Comparison of ENCODE assay signal across 8 cellular contexts in the genomic region with DNA sequence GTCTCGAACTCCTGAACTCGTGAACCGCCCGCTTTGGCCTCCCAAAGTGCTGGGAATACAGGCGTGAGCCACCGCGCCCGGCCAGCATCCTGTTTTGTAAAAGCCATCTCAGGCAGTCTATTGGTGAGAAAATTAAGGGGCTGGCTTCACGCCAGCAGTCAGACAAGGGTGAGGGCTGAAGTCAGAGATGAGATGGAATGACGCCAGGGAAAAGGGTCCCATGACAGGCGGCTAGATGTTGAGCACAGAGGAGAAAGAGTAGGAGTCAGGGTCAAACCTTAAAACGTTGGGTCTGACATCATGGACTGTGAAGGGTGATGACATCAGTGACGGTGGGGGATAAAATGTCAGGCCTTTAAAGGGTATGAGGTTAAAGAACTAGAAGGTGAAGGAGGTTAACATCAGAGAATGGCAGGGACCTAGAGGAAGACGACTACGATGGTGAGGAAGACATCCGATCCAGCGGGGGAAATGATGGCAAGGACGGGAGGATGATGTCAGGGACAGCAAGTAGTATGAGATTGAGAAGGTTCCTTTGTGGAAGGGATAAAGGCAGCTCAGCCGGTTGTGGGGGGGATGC. TPM values are rescaled to one million over a fixed set of nuclear protein-coding genes. Genes with fewer than 3 reads are reported as not detected.
DNase-seq lines count a peak whose midpoint lies in the region; ATAC-seq, FAIRE-seq and TF ChIP-seq lines count a peak whose summit lies in the region.

No MANE protein-coding gene starts in this region.

- no peaks in the 10 kb centered on the region for H3K27me3 ChIP-seq in GM12878 (replicated peaks in 1 of 2; ENCODE audit: control insufficient read depth in 2 of 2, insufficient read depth in 2 of 2, low read length in 1 of 2)
- no peaks in the 10 kb centered on the region for H3K27me3 ChIP-seq in layer of hippocampus (ENCODE audit: control insufficient read depth, insufficient read depth, low read length)

- H4K20me1 ChIP-seq in GM12878 (ENCODE audit: control insufficient read depth, insufficient read depth), result no peaks in the 10 kb centered on the region

- TF ChIP-seq POLR2A in GM12878 (IDR thresholded peaks at IDR 0.05; ENCODE audit: low read depth, low read length), result no peak

- TF ChIP-seq EP300 in GM12878 (IDR thresholded peaks at IDR 0.05; ENCODE audit: borderline replicate concordance in 1 of 2, control insufficient read depth in 1 of 2, low read depth in 2 of 2, low read length in 2 of 2), result no peak

- RAD21 ChIA-PET in GM12878 (lab: Charles Lee; ENCODE audit: unreplicated experiment), result interaction anchor here (1.4 to 1.6 kb wide), 3 partner anchors 52 to 470 kb away, joined by 3 to 5 read pairs (median 5); partner anchors contain the start of gene EBP

- in situ Hi-C loops in GM12878 (cut with MboI), result no loop called here

- peaks cover 1 to 15% of the 10 kb centered on the region in 2 experiments for H3K36me3 ChIP-seq in GM12878 (ENCODE audit: control insufficient read depth in 2 of 2, insufficient read depth in 2 of 2, low read length in 1 of 2)

- DNase-seq in AG10803 (ENCODE audit: low read depth), result no peak
- DNase-seq in HFF-Myc (ENCODE audit: extremely low read depth, low read depth), result no peak
- no peak for DNase-seq in GM12878 (ENCODE audit: low read depth, low spot score)
- DNase-seq in inferior parietal cortex (ENCODE audit: extremely low spot score), result no peak
- no peak for DNase-seq in NCI-H128 (lab: John Stamatoyannopoulos, UW; ENCODE audit: unreplicated experiment)

- TF ChIP-seq CTCF in AG10803 (conservative IDR thresholded peaks at IDR 0.05; ENCODE audit: low read length) (no peak), HFF-Myc (IDR thresholded peaks at IDR 0.05; ENCODE audit: low read depth, low read length, missing control alignments) (no peak), GM12878 (IDR thresholded peaks at IDR 0.05 in 2 of 3, conservative IDR thresholded peaks at IDR 0.05 in 1 of 3; ENCODE audit: control insufficient read depth in 2 of 3, extremely low read depth in 1 of 3, insufficient read depth in 1 of 3, low read depth in 3 of 3, low read length in 3 of 3) (no peak)

- SMC1A ChIA-PET in GM12878 (lab: Charles Lee; ENCODE audit: uncharacterized antibody, unreplicated experiment), result no interaction called here

- H3K27me3 Mint-ChIP-seq in stimulated activated naive CD8-positive, alpha-beta T cell treated with anti-CD3 and anti-CD28 coated beads, Interleukin-15, Interleukin-2, amounts not matched to agents 100 ng/mL and 50 ng/mL, for 24 hours, result no peaks in the 10 kb centered on the region

- H3K36me3 Mint-ChIP-seq in stimulated activated naive CD8-positive, alpha-beta T cell treated with anti-CD3 and anti-CD28 coated beads, Interleukin-15, Interleukin-2, amounts not matched to agents 100 ng/mL and 50 ng/mL, for 24 hours (ENCODE audit: low read depth), result peaks cover 40% of the 10 kb centered on the region

- H3K4me2 ChIP-seq in GM12878 (ENCODE audit: control insufficient read depth, insufficient read depth), result peak overlapping the region; percentile 90

- peaks cover 24% of the 10 kb centered on the region for H3K79me2 ChIP-seq in GM12878 (ENCODE audit: control insufficient read depth, insufficient read depth, low read length)

- H3K4me1 Mint-ChIP-seq in stimulated activated naive CD8-positive, alpha-beta T cell treated with anti-CD3 and anti-CD28 coated beads, Interleukin-15, Interleukin-2, amounts not matched to agents 100 ng/mL and 50 ng/mL, for 24 hours (ENCODE audit: low read depth), result peaks cover 30% of the 10 kb centered on the region

- TSS peak; percentile 96 for BruUV-seq in GM12878 (replicated peaks; lab: Mats Ljungman, UMichigan)

- H3K4me3 ChIP-seq in AG10803 (ENCODE audit: low read length) (peak overlapping the region; percentile 66), HFF-Myc (replicated peaks; ENCODE audit: low read depth, low read length) (peak overlapping the region; percentile 91), GM12878 (peak overlapping the region; percentile 63)

- peak overlapping the region; percentile 92 for H3K4me3 Mint-ChIP-seq in stimulated activated naive CD8-positive, alpha-beta T cell treated with anti-CD3 and anti-CD28 coated beads, Interleukin-15, Interleukin-2, amounts not matched to agents 100 ng/mL and 50 ng/mL, for 24 hours

- POLR2A ChIA-PET in GM12878 (lab: Charles Lee), result interaction anchor here (0.6 to 1.7 kb wide), 6 partner anchors 23 to 99 kb away, joined by 3 to 10 read pairs (median 4); partner anchors contain the start of genes EBP, TBC1D25 and WDR13

- no peaks in the 10 kb centered on the region; the same call in 2 of the 3 replicates for H3K9me3 ChIP-seq in GM12878 (replicated peaks; ENCODE audit: control insufficient read depth, insufficient read depth, low read length)

- CTCF ChIA-PET in GM12878 (lab: Yijun Ruan, JAX), result interaction anchor here (3.2 kb wide), 1 partner anchor 100 kb away, joined by 19 read pairs; no protein-coding TSS in a partner anchor

- peak overlapping the region; percentile 94 for H3K9ac ChIP-seq in GM12878 (ENCODE audit: control insufficient read depth, insufficient read depth, low read length)

- peak overlapping the region; percentile 97 for H3K27ac Mint-ChIP-seq in stimulated activated naive CD8-positive, alpha-beta T cell treated with anti-CD3 and anti-CD28 coated beads, Interleukin-15, Interleukin-2, amounts not matched to agents 100 ng/mL and 50 ng/mL, for 24 hours

- peak; percentile 1 for ATAC-seq in GM12878

- H3K4me1 ChIP-seq in GM12878 (ENCODE audit: control insufficient read depth, insufficient read depth, low read length), result peaks cover 12% of the 10 kb centered on the region

- H3K27ac ChIP-seq in GM12878 (ENCODE audit: control insufficient read depth, insufficient read depth), result peak overlapping the region; percentile 91
- H3K27ac ChIP-seq in layer of hippocampus (ENCODE audit: low read depth, low read length), result peak overlapping the region; percentile 99

- TF ChIP-seq RAD21 in GM12878 (IDR thresholded peaks at IDR 0.05; ENCODE audit: insufficient read depth, low read depth, low read length), result no peak

- intact Hi-C loops in GM12878 (cut with micrococcal nuclease; ENCODE audit: unreplicated experiment), result loop anchor here (1.0 to 2.0 kb wide), 2 partner anchors 34 to 99 kb away; partner anchors contain the start of gene TBC1D25

- no peaks in the 10 kb centered on the region for H3K9me3 Mint-ChIP-seq in stimulated activated naive CD8-positive, alpha-beta T cell treated with anti-CD3 and anti-CD28 coated beads, Interleukin-15, Interleukin-2, amounts not matched to agents 100 ng/mL and 50 ng/mL, for 24 hours

- no peak for FAIRE-seq in GM12878 (lab: Jason Lieb, UNC)

- WGBS in GM12878 (ENCODE audit: insufficient coverage, insufficient replicate concordance, low lambda C conversion rate, missing lambda C conversion rate), result 61% methylated on average over 19 of the region's 19 CpGs

- H2AFZ ChIP-seq in GM12878 (ENCODE audit: control insufficient read depth, low read depth, low read length), result peak overlapping the region; percentile 79

RNA-seq across cellular contexts. Expression of gene RBM3, which starts 0.5 kb away (rescaled TPM):
- polyA plus RNA-seq in PFSK-1 (2012; ENCODE audit: insufficient read length, low read depth), result 208 TPM
- total RNA-seq in GM12878 (2013; cell fraction: nucleolus; rRNA removed), result 140 and 144 TPM in 2 replicates
- total RNA-seq in GM12878 (2014; rRNA removed) (330 and 346 TPM in 2 replicates), GM12878 (2014; rRNA removed; fragmentation: Illumina TruSeq; extraction: Trizol) (398 and 417 TPM in 2 replicates), GM12878 (2021) (269 and 304 TPM in 2 replicates)
- 227 TPM for polyA plus RNA-seq in GM12878 (2011; ENCODE audit: low read depth)
- polyA plus RNA-seq in GM12878 (2011; rRNA removed) (174 and 221 TPM in 2 replicates), GM12878 (2014; fragmentation: Illumina TruSeq; extraction: Trizol) (435 and 467 TPM in 2 replicates), GM12878 (2014; fragmentation: Nextera tagmentation; extraction: Ambion mirVana) (100 to 1,000 TPM; 170 to 179 TPM), GM12878 (2014; rRNA removed) (385 and 405 TPM in 2 replicates), GM12878 (2016; fragmentation: Nextera tagmentation; extraction: Ambion mirVana) (100 to 1,000 TPM; 209 to 213 TPM)
- 116 and 147 TPM in 2 replicates for polyA plus RNA-seq in GM12878 (2011; cell fraction: cytosol; rRNA removed)
- polyA plus RNA-seq in GM12878 (2011; cell fraction: nucleus; rRNA removed), result 135 and 166 TPM in 2 replicates
- 207 and 257 TPM in 2 replicates for polyA plus RNA-seq in GM12878 (2012)
- 171 and 172 TPM in 2 replicates for polyA minus RNA-seq in GM12878 (2011; rRNA and poly(A)+ RNA removed)
- polyA minus RNA-seq in GM12878 (2011; cell fraction: cytosol; rRNA and poly(A)+ RNA removed), result 49.4 and 51.5 TPM in 2 replicates
- polyA minus RNA-seq in GM12878 (2011; cell fraction: nucleus; rRNA and poly(A)+ RNA removed), result 75.9 and 125 TPM in 2 replicates

RNA-seq across cellular contexts. Expression of gene WDR13, which starts 23.5 kb away (rescaled TPM):
- 271 TPM for polyA plus RNA-seq in PFSK-1 (2012; ENCODE audit: insufficient read length, low read depth)
- 38.3 and 49.7 TPM in 2 replicates for total RNA-seq in GM12878 (2013; cell fraction: nucleolus; rRNA removed)
- total RNA-seq in GM12878 (2014; rRNA removed), result 51.1 and 52.0 TPM in 2 replicates
- total RNA-seq in GM12878 (2014; rRNA removed; fragmentation: Illumina TruSeq; extraction: Trizol), result 16.3 and 17.2 TPM in 2 replicates
- total RNA-seq in GM12878 (2021), result 49.5 and 54.3 TPM in 2 replicates
- polyA plus RNA-seq in GM12878 (2011; ENCODE audit: low read depth), result 18.0 TPM
- 11.8 and 19.6 TPM in 2 replicates for polyA plus RNA-seq in GM12878 (2011; rRNA removed)
- polyA plus RNA-seq in GM12878 (2011; cell fraction: cytosol; rRNA removed), result 64.8 and 77.2 TPM in 2 replicates
- polyA plus RNA-seq in GM12878 (2011; cell fraction: nucleus; rRNA removed), result 191 and 250 TPM in 2 replicates
- 64.4 and 133 TPM in 2 replicates for polyA plus RNA-seq in GM12878 (2012)
- 3.9 and 19.8 TPM in 2 replicates for polyA plus RNA-seq in GM12878 (2014; fragmentation: Illumina TruSeq; extraction: Trizol)
- polyA plus RNA-seq in GM12878 (2014; fragmentation: Nextera tagmentation; extraction: Ambion mirVana), result 10 to 100 TPM in 1 of 2 experiments, 1 to 10 TPM in 1; 6.9 to 20.1 TPM
- polyA plus RNA-seq in GM12878 (2014; rRNA removed), result 37.6 and 52.1 TPM in 2 replicates
- 10 to 100 TPM; 44.6 to 62.7 TPM for polyA plus RNA-seq in GM12878 (2016; fragmentation: Nextera tagmentation; extraction: Ambion mirVana)
- polyA minus RNA-seq in GM12878 (2011; rRNA and poly(A)+ RNA removed), result 18.4 and 45.3 TPM in 2 replicates
- polyA minus RNA-seq in GM12878 (2011; cell fraction: cytosol; rRNA and poly(A)+ RNA removed), result 13.3 and 19.9 TPM in 2 replicates
- polyA minus RNA-seq in GM12878 (2011; cell fraction: nucleus; rRNA and poly(A)+ RNA removed), result 15.0 and 31.8 TPM in 2 replicates

RNA-seq across cellular contexts. Expression of gene TBC1D25, which starts 34.3 kb away (rescaled TPM):
- 23.5 TPM for polyA plus RNA-seq in PFSK-1 (2012; ENCODE audit: insufficient read length, low read depth)
- 12.4 and 13.6 TPM in 2 replicates for total RNA-seq in GM12878 (2013; cell fraction: nucleolus; rRNA removed)
- 8.0 and 8.3 TPM in 2 replicates for total RNA-seq in GM12878 (2014; rRNA removed)
- total RNA-seq in GM12878 (2014; rRNA removed; fragmentation: Illumina TruSeq; extraction: Trizol), result 2.0 and 2.7 TPM in 2 replicates
- total RNA-seq in GM12878 (2021), result 17.3 and 20.6 TPM in 2 replicates
- 9.3 TPM for polyA plus RNA-seq in GM12878 (2011; ENCODE audit: low read depth)
- polyA plus RNA-seq in GM12878 (2011; rRNA removed), result 3.6 and 9.6 TPM in 2 replicates
- 14.6 and 15.2 TPM in 2 replicates for polyA plus RNA-seq in GM12878 (2011; cell fraction: cytosol; rRNA removed)
- 23.3 and 30.6 TPM in 2 replicates for polyA plus RNA-seq in GM12878 (2011; cell fraction: nucleus; rRNA removed)
- 18.8 and 19.5 TPM in 2 replicates for polyA plus RNA-seq in GM12878 (2012)
- 7.0 and 10.4 TPM in 2 replicates for polyA plus RNA-seq in GM12878 (2014; fragmentation: Illumina TruSeq; extraction: Trizol)
- polyA plus RNA-seq in GM12878 (2014; fragmentation: Nextera tagmentation; extraction: Ambion mirVana), result 1 to 10 TPM in 1 of 2 experiments, under 1 TPM in 1; 0.79 to 2.3 TPM
- polyA plus RNA-seq in GM12878 (2014; rRNA removed), result 13.5 and 13.8 TPM in 2 replicates
- polyA plus RNA-seq in GM12878 (2016; fragmentation: Nextera tagmentation; extraction: Ambion mirVana), result 10 to 100 TPM; 11.3 to 11.6 TPM
- 9.7 and 12.3 TPM in 2 replicates for polyA minus RNA-seq in GM12878 (2011; rRNA and poly(A)+ RNA removed)
- polyA minus RNA-seq in GM12878 (2011; cell fraction: cytosol; rRNA and poly(A)+ RNA removed), result 3.1 and 5.7 TPM in 2 replicates
- polyA minus RNA-seq in GM12878 (2011; cell fraction: nucleus; rRNA and poly(A)+ RNA removed), result 4.8 and 8.2 TPM in 2 replicates

RNA-seq across cellular contexts. Expression of gene EBP, which starts 52.2 kb away (rescaled TPM):
- 64.8 TPM for polyA plus RNA-seq in PFSK-1 (2012; ENCODE audit: insufficient read length, low read depth)
- total RNA-seq in GM12878 (2013; cell fraction: nucleolus; rRNA removed), result 38.1 and 42.3 TPM in 2 replicates
- total RNA-seq in GM12878 (2014; rRNA removed) (159 and 169 TPM in 2 replicates), GM12878 (2014; rRNA removed; fragmentation: Illumina TruSeq; extraction: Trizol) (169 and 174 TPM in 2 replicates), GM12878 (2021) (154 and 170 TPM in 2 replicates)
- polyA plus RNA-seq in GM12878 (2011; ENCODE audit: low read depth), result 95.3 TPM
- polyA plus RNA-seq in GM12878 (2011; rRNA removed) (69.5 and 125 TPM in 2 replicates), GM12878 (2014; fragmentation: Illumina TruSeq; extraction: Trizol) (126 and 163 TPM in 2 replicates), GM12878 (2014; fragmentation: Nextera tagmentation; extraction: Ambion mirVana) (100 to 1,000 TPM; 364 to 628 TPM), GM12878 (2014; rRNA removed) (183 and 185 TPM in 2 replicates), GM12878 (2016; fragmentation: Nextera tagmentation; extraction: Ambion mirVana) (100 to 1,000 TPM; 242 to 263 TPM)
- polyA plus RNA-seq in GM12878 (2011; cell fraction: cytosol; rRNA removed), result 248 and 252 TPM in 2 replicates
- polyA plus RNA-seq in GM12878 (2011; cell fraction: nucleus; rRNA removed), result 145 and 191 TPM in 2 replicates
- polyA plus RNA-seq in GM12878 (2012), result 113 and 128 TPM in 2 replicates
- 180 and 246 TPM in 2 replicates for polyA minus RNA-seq in GM12878 (2011; rRNA and poly(A)+ RNA removed)
- polyA minus RNA-seq in GM12878 (2011; cell fraction: cytosol; rRNA and poly(A)+ RNA removed), result 67.8 and 83.2 TPM in 2 replicates
- 26.2 and 38.9 TPM in 2 replicates for polyA minus RNA-seq in GM12878 (2011; cell fraction: nucleus; rRNA and poly(A)+ RNA removed)
